Comparison of ENCODE assay signal across 26 cellular contexts in the genomic region with DNA sequence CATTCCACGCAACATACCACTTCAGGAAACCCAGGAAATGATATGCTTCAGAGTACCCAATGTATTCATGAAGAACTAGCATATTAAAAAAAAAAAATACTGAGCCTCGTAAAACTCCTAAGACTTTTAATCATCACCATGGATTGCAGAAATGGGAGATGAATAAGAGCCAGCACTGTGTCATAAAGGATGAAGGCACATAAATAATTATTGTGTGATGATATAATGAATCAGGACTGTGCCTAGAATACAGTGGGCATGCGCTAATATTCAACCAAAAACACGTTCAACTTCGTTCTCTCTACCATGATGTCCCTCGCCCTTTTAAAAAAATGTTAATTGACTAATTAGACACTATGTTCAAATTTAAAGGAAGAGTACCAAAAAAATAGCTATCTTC.
A peak's percentile ranks its signal among the peaks of the same experiment; 100 is the strongest.
DNase-seq lines count a peak whose midpoint lies in the region; ATAC-seq, FAIRE-seq and TF ChIP-seq lines count a peak whose summit lies in the region.
"Had no signal": no experiment of that assay in that cellular context is flagged by ENCODE, and none has a peak within 500 bp of the region (broad histone marks: within the 10 kb centered on the region; RNA-seq: fewer than 3 reads in every experiment).

No MANE protein-coding gene starts in this region.

- H3K4me3 Mint-ChIP-seq in CD4-positive, CD25-positive, alpha-beta regulatory T cell: no peak overlapping the region
- H3K4me3 Mint-ChIP-seq: activated T-cell treated with anti-CD3 and anti-CD28 coated beads, Interleukin-2, amount 50 U/mL, for 72 hours; memory B cell; T-cell had no signal

- no peak for TF ChIP-seq CTCF in bronchial epithelial cell (IDR thresholded peaks at IDR 0.05; ENCODE audit: insufficient read depth, low read length, severe bottlenecking)

- H3K36me3 Mint-ChIP-seq in CD4-positive, CD25-positive, alpha-beta regulatory T cell: no peaks in the 10 kb centered on the region

- ATAC-seq in CD4-positive, CD25-positive, alpha-beta regulatory T cell (ENCODE audit: low read depth in 2 of 2): no peak
- no peak for ATAC-seq in GM18519 (IDR thresholded peaks at IDR 0.05; ENCODE audit: low FRiP score, unreplicated experiment)
- ATAC-seq: naive thymus-derived CD4-positive, alpha-beta T cell; right lobe of liver; T-cell had no signal

- no peak overlapping the region for H3K27ac ChIP-seq in CD4-positive, CD25-positive, alpha-beta regulatory T cell (ENCODE audit: insufficient read depth, low read length, poor library complexity, severe bottlenecking)
- H3K27ac ChIP-seq: parathyroid adenoma, right lobe of liver had no signal

- H3K4me3 ChIP-seq in CD4-positive, CD25-positive, alpha-beta regulatory T cell (ENCODE audit: low read depth, low read length): no peak overlapping the region
- H3K4me3 ChIP-seq in bronchial epithelial cell (ENCODE audit: low read depth, low read length): no peak overlapping the region
- H3K4me3 ChIP-seq: right lobe of liver had no signal

- H3K9me3 Mint-ChIP-seq in CD4-positive, CD25-positive, alpha-beta regulatory T cell: peaks cover 0 to 9% (median 0%) of the 10 kb centered on the region in 7 donors

- H3K4me1 Mint-ChIP-seq in CD4-positive, CD25-positive, alpha-beta regulatory T cell: peaks cover 0 to 6% (median 3%) of the 10 kb centered on the region in 4 donors

- no peaks in the 10 kb centered on the region for H3K27me3 ChIP-seq in CD4-positive, CD25-positive, alpha-beta regulatory T cell (ENCODE audit: control insufficient read depth, insufficient read depth, low read length)
- H3K27me3 ChIP-seq in bronchial epithelial cell (ENCODE audit: control insufficient read depth, insufficient read depth, low read length): no peaks in the 10 kb centered on the region
- H3K27me3 ChIP-seq: right lobe of liver had no signal

- no peak for DNase-seq in CD4-positive, CD25-positive, alpha-beta regulatory T cell
- DNase-seq in HT1080 (ENCODE audit: low read depth) (peak; percentile 23), bronchial epithelial cell (ENCODE audit: low read depth) (peak; percentile 53), myocyte (ENCODE audit: low read depth) (peak; percentile 6), putamen (ENCODE audit: low spot score) (no peak), NOMO-1 (lab: John Stamatoyannopoulos, UW; ENCODE audit: unreplicated experiment in 2 of 2) (no peak)
- no peak for DNase-seq in stimulated activated CD4-positive, alpha-beta T cell treated with anti-CD3 and anti-CD28 coated beads, Interleukin-2, amount 100 ng/mL, for 24 hours
- DNase-seq: activated CD4-positive, alpha-beta T cell treated with anti-CD3 and anti-CD28 coated beads for 4 hours; activated naive CD4-positive, alpha-beta T cell treated with anti-CD3 and anti-CD28 coated beads, Interleukin-2, amount 50 U/mL, for 16 hours; activated T-cell treated with anti-CD3 and anti-CD28 coated beads, Interleukin-2, amount 50 U/mL, for 72 hours; cerebellar nuclear complex; Karpas-422; naive thymus-derived CD4-positive, alpha-beta T cell; NCI-H1092; NCI-H2081; NCI-H345; NCI-H774; right lobe of liver; SHP77 treated with DMSO at 0.1 percent for 48 hours; stimulated activated CD4-positive, alpha-beta T cell treated with anti-CD3 and anti-CD28 coated beads, Interleukin-15, amount 100 ng/mL, for 24 hours; T-cell had no signal

- no peaks in the 10 kb centered on the region for H3K9me3 ChIP-seq in CD4-positive, CD25-positive, alpha-beta regulatory T cell (ENCODE audit: control insufficient read depth in 2 of 2, low read length in 2 of 2)
- H3K9me3 ChIP-seq: right lobe of liver had no signal

- no peaks in the 10 kb centered on the region for H3K4me1 ChIP-seq in CD4-positive, CD25-positive, alpha-beta regulatory T cell (ENCODE audit: control insufficient read depth, insufficient read depth, low read length, poor library complexity, severe bottlenecking)
- H3K4me1 ChIP-seq: right lobe of liver had no signal

- H3K27me3 Mint-ChIP-seq in CD4-positive, CD25-positive, alpha-beta regulatory T cell: no peaks in the 10 kb centered on the region
- H3K27me3 Mint-ChIP-seq: memory B cell; naive thymus-derived CD4-positive, alpha-beta T cell; T-cell had no signal

- no peaks in the 10 kb centered on the region for H3K36me3 ChIP-seq in CD4-positive, CD25-positive, alpha-beta regulatory T cell (ENCODE audit: control insufficient read depth, insufficient read depth, low read length)
- no peaks in the 10 kb centered on the region for H3K36me3 ChIP-seq in bronchial epithelial cell (ENCODE audit: control insufficient read depth, insufficient read depth, low read length)
- H3K36me3 ChIP-seq: right lobe of liver had no signal

- H3K27ac Mint-ChIP-seq in CD4-positive, CD25-positive, alpha-beta regulatory T cell: peak overlapping the region in 2 of 3 donors; percentile 3 to 5
- H3K27ac Mint-ChIP-seq: activated T-cell treated with anti-CD3 and anti-CD28 coated beads, Interleukin-2, amount 50 U/mL, for 72 hours; memory B cell; T-cell had no signal

- FAIRE-seq in bronchial epithelial cell (lab: Jason Lieb, UNC): no peak
- FAIRE-seq: astrocyte, TTC549 had no signal

Comparison
In these comparisons a context has a peak if more than half of its experiments do, and no peak if none do; other contexts are left out.
1. DNase-seq: peak in HT1080 (single experiment), bronchial epithelial cell (single experiment) and myocyte (single experiment); none in CD4-positive, CD25-positive, alpha-beta regulatory T cell (0 of 3), putamen (single experiment), stimulated activated CD4-positive, alpha-beta T cell treated with anti-CD3 and anti-CD28 coated beads, Interleukin-2, amount 100 ng/mL, for 24 hours (0 of 2) and NOMO-1 (0 of 2).